Comparison of ENCODE assay signal across 8 cellular contexts in genomic region chr10:58299580-58299979, GRCh38. TPM values are rescaled to one million over a fixed set of nuclear protein-coding genes. Genes with fewer than 3 reads are reported as not detected.
DNase-seq lines count a peak whose midpoint lies in the region; ATAC-seq lines count a peak whose summit lies in the region.

No MANE protein-coding gene starts in this region.

- H4K8ac ChIP-seq in trophoblast cell (ENCODE audit: low read depth, low read length), result no peak overlapping the region

- no peak overlapping the region for H3K14ac ChIP-seq in trophoblast cell (ENCODE audit: low read length)

- no peak overlapping the region for H2BK5ac ChIP-seq in trophoblast cell (ENCODE audit: low read depth, low read length, poor library complexity)

- H3K4ac ChIP-seq in trophoblast cell (ENCODE audit: low read depth, low read length), result no peak overlapping the region

- peaks cover 2% of the 10 kb centered on the region for H3K4me1 Mint-ChIP-seq in activated T-helper 2 cell treated with anti-CD3 and anti-CD28 coated beads, Interferon-gamma antibody, Interleukin-2, Interleukin-4, amounts not matched to agents 10 μg/mL and 5 μg/mL and 100 μg/mL, durations not matched to agents 14 hours and 24 hours and 36 hours (ENCODE audit: low read depth)

- H3K27me3 Mint-ChIP-seq in activated T-helper 2 cell treated with anti-CD3 and anti-CD28 coated beads, Interferon-gamma antibody, Interleukin-2, Interleukin-4, amounts not matched to agents 10 μg/mL and 5 μg/mL and 100 μg/mL, durations not matched to agents 14 hours and 24 hours and 36 hours (ENCODE audit: low read depth), result peaks cover 11% of the 10 kb centered on the region

- H2BK12ac ChIP-seq in trophoblast cell (ENCODE audit: low read length), result no peak overlapping the region

- no peak overlapping the region for H3K4me3 Mint-ChIP-seq in activated T-helper 2 cell treated with anti-CD3 and anti-CD28 coated beads, Interferon-gamma antibody, Interleukin-2, Interleukin-4, amounts not matched to agents 10 μg/mL and 5 μg/mL and 100 μg/mL, durations not matched to agents 14 hours and 24 hours and 36 hours (ENCODE audit: low read depth)

- no peak overlapping the region for H3K18ac ChIP-seq in trophoblast cell (ENCODE audit: low read length)

- ATAC-seq in GM19438 (IDR thresholded peaks at IDR 0.05; ENCODE audit: low read depth, unreplicated experiment) (peak; percentile 78), HG03520 (IDR thresholded peaks at IDR 0.05; ENCODE audit: unreplicated experiment) (peak; percentile 84)

- no peak overlapping the region for H4K91ac ChIP-seq in trophoblast cell (ENCODE audit: low read depth, low read length)

- no peaks in the 10 kb centered on the region for H3K27me3 ChIP-seq in trophoblast cell (ENCODE audit: insufficient read depth, low read length)

- no peaks in the 10 kb centered on the region for H3K9me3 Mint-ChIP-seq in activated T-helper 2 cell treated with anti-CD3 and anti-CD28 coated beads, Interferon-gamma antibody, Interleukin-2, Interleukin-4, amounts not matched to agents 10 μg/mL and 5 μg/mL and 100 μg/mL, durations not matched to agents 14 hours and 24 hours and 36 hours

- H3K9me3 ChIP-seq in trophoblast cell (ENCODE audit: insufficient read depth, low read depth, low read length), result no peaks in the 10 kb centered on the region

- WGBS in trophoblast cell (ENCODE audit: extremely low coverage, insufficient coverage, insufficient read length), result no CpG with 5 or more reads among the region's 4 CpGs

- H3K79me1 ChIP-seq in trophoblast cell (ENCODE audit: low read length), result no peaks in the 10 kb centered on the region

- H3K4me3 ChIP-seq in trophoblast cell (ENCODE audit: low read depth, low read length), result no peak overlapping the region

- H3K27ac Mint-ChIP-seq in activated T-helper 2 cell treated with anti-CD3 and anti-CD28 coated beads, Interferon-gamma antibody, Interleukin-2, Interleukin-4, amounts not matched to agents 10 μg/mL and 5 μg/mL and 100 μg/mL, durations not matched to agents 14 hours and 24 hours and 36 hours, result no peak overlapping the region

- no peak overlapping the region for H3K27ac ChIP-seq in trophoblast cell (ENCODE audit: low read depth, low read length)

- no peak overlapping the region for H2AK5ac ChIP-seq in trophoblast cell (ENCODE audit: low read length)

- H2BK120ac ChIP-seq in trophoblast cell (ENCODE audit: insufficient read depth, low read length, poor library complexity), result no peak overlapping the region

- DNase-seq in DMS114 treated with DMSO at 0.1 percent for 48 hours (lab: John Stamatoyannopoulos, UW; ENCODE audit: unreplicated experiment), result peak; percentile 60
- peak; percentile 47 for DNase-seq in RPMI7951 (ENCODE audit: low read depth)
- DNase-seq in activated T-helper 2 cell treated with anti-CD3 and anti-CD28 coated beads, Interferon-gamma antibody, Interleukin-2, Interleukin-4, amounts not matched to agents 10 μg/mL and 5 μg/mL and 100 μg/mL, durations not matched to agents 14 hours and 24 hours and 36 hours (ENCODE audit: low spot score), result peak; percentile 12
- peak; percentile 54 for DNase-seq in germinal center (ENCODE audit: low spot score)
- peak; percentile 46 to 74 for DNase-seq in trophoblast cell
- no peak for DNase-seq in NCI-H2196 treated with DMSO at 0.1 percent for 48 hours (lab: John Stamatoyannopoulos, UW; ENCODE audit: unreplicated experiment)

- no peak overlapping the region for H4K12ac ChIP-seq in trophoblast cell (ENCODE audit: low read depth, low read length)

- H3K79me2 ChIP-seq in trophoblast cell (ENCODE audit: control insufficient read depth, insufficient read depth, low read length, poor library complexity), result no peaks in the 10 kb centered on the region

- H3K36me3 ChIP-seq in trophoblast cell (ENCODE audit: control insufficient read depth in 1 of 2, insufficient read depth in 2 of 2, low read length in 2 of 2), result no peaks in the 10 kb centered on the region

- H3K23ac ChIP-seq in trophoblast cell (ENCODE audit: low read length), result no peak overlapping the region

- no peaks in the 10 kb centered on the region for H3K36me3 Mint-ChIP-seq in activated T-helper 2 cell treated with anti-CD3 and anti-CD28 coated beads, Interferon-gamma antibody, Interleukin-2, Interleukin-4, amounts not matched to agents 10 μg/mL and 5 μg/mL and 100 μg/mL, durations not matched to agents 14 hours and 24 hours and 36 hours (ENCODE audit: low read depth)

- no peak overlapping the region for H3K4me2 ChIP-seq in trophoblast cell (ENCODE audit: low read length)

- no peak overlapping the region for H3K9ac ChIP-seq in trophoblast cell (ENCODE audit: low read length)

- H3K4me1 ChIP-seq in trophoblast cell (ENCODE audit: control insufficient read depth in 1 of 2, insufficient read depth in 2 of 2, low read length in 2 of 2), result no peaks in the 10 kb centered on the region

- intact Hi-C loops in activated T-helper 2 cell treated with anti-CD3 and anti-CD28 coated beads, Interferon-gamma antibody, Interleukin-2, Interleukin-4, amounts not matched to agents 10 μg/mL and 5 μg/mL and 100 μg/mL, durations not matched to agents 14 hours and 24 hours and 36 hours (cut with micrococcal nuclease), result loop anchor here (1.0 kb wide), 1 partner anchor 86 kb away; the partner anchor contains the start of gene TFAM

- no peak overlapping the region for H2AFZ ChIP-seq in trophoblast cell (ENCODE audit: insufficient read depth, low read length, poor library complexity)

RNA-seq across cellular contexts. Expression of gene CISD1, which starts 30.6 kb away (rescaled TPM):
- 52.0 and 54.5 TPM in 2 replicates for total RNA-seq in RPMI7951 (2014; rRNA removed; shearing (Covaris generic))
- total RNA-seq in activated T-helper 2 cell treated with anti-CD3 and anti-CD28 coated beads, Interferon-gamma antibody, Interleukin-2, Interleukin-4, amounts not matched to agents 10 μg/mL and 5 μg/mL and 100 μg/mL, durations not matched to agents 14 hours and 24 hours and 36 hours, result 39.7 and 43.2 TPM in 2 replicates
- polyA plus RNA-seq in trophoblast cell (2013), result 25.8 and 28.0 TPM in 2 replicates

RNA-seq across cellular contexts. Expression of gene IPMK, which starts 31.9 kb away (rescaled TPM):
- total RNA-seq in RPMI7951 (2014; rRNA removed; shearing (Covaris generic)), result 10.7 and 12.9 TPM in 2 replicates
- 7.5 and 7.7 TPM in 2 replicates for total RNA-seq in activated T-helper 2 cell treated with anti-CD3 and anti-CD28 coated beads, Interferon-gamma antibody, Interleukin-2, Interleukin-4, amounts not matched to agents 10 μg/mL and 5 μg/mL and 100 μg/mL, durations not matched to agents 14 hours and 24 hours and 36 hours
- polyA plus RNA-seq in trophoblast cell (2013), result 4.9 and 5.0 TPM in 2 replicates

RNA-seq across cellular contexts. Expression of gene UBE2D1, which starts 35.2 kb away (rescaled TPM):
- total RNA-seq in RPMI7951 (2014; rRNA removed; shearing (Covaris generic)), result 18.2 and 21.5 TPM in 2 replicates
- 14.8 and 14.9 TPM in 2 replicates for total RNA-seq in activated T-helper 2 cell treated with anti-CD3 and anti-CD28 coated beads, Interferon-gamma antibody, Interleukin-2, Interleukin-4, amounts not matched to agents 10 μg/mL and 5 μg/mL and 100 μg/mL, durations not matched to agents 14 hours and 24 hours and 36 hours
- polyA plus RNA-seq in trophoblast cell (2013), result 20.7 and 21.7 TPM in 2 replicates
